In the genomic region with DNA sequence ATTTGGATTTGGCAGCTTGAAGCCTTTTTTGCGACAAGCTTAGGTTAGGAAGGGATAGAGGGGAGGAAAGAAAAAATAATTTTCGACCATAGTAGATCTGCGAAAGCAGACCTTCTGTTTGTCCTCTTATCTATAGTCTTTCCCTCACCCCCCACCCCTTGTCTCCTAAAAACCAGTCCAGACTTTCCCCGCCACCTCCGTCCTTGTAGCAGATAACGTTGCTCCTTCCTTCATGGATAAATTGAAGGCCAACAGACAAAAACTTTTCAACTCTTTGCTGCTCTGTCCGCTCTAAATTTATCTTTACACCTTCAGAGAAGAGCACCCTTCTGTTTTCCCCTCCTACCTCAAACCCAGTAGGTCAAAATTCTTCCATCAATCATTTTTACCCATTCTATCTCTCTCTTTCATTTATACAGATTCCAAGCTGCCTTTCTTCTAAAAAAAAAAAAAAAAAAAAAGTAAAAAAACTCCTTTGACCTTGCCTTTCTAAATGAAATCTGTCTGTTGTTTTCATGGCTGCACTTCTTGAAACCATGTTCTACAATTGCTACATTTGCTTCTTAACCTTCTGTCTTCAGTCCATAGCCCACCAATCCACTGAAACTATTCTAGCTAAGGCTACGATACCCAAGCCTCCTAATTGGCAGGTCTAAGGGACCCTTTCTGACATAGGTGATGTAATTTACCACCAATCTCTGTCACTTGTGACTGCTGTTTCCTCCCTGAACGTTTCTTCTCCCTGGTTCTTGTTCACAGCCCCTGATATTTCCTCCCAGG, we compare ENCODE assay signal across 8 cellular contexts. TPM values are rescaled to one million over a fixed set of nuclear protein-coding genes. Genes with fewer than 3 reads are reported as not detected.
DNase-seq lines count a peak whose midpoint lies in the region; ATAC-seq, FAIRE-seq and TF ChIP-seq lines count a peak whose summit lies in the region.

No MANE protein-coding gene starts in this region.

- H2BK20ac ChIP-seq in H9 (ENCODE audit: low read depth, low read length, poor library complexity, severe bottlenecking) = no peak overlapping the region

- peaks cover 3% of the 10 kb centered on the region; the same call in 1 of the 2 replicates for H3K27me3 Mint-ChIP-seq in H9 (ENCODE audit: low read depth)
- H3K27me3 Mint-ChIP-seq in astrocyte (ENCODE audit: low read depth, unreplicated experiment) = no peaks in the 10 kb centered on the region

- H4K5ac ChIP-seq in H9 (ENCODE audit: insufficient read length, low read depth, low read length) = no peak overlapping the region

- no peak overlapping the region for H4K8ac ChIP-seq in H9 (replicated peaks; ENCODE audit: insufficient read length, low read depth, low read length)

- H3K9me3 Mint-ChIP-seq in H9 (no peaks in the 10 kb centered on the region; a peak in 1 of 5 replicates), astrocyte (ENCODE audit: unreplicated experiment) (no peaks in the 10 kb centered on the region)

- TF ChIP-seq CTCF in A673 (conservative IDR thresholded peaks at IDR 0.05; ENCODE audit: low read depth, low read length) = no peak
- TF ChIP-seq CTCF in H9 (conservative IDR thresholded peaks at IDR 0.05) = no peak
- no peak for TF ChIP-seq CTCF in astrocyte (IDR thresholded peaks at IDR 0.05; ENCODE audit: insufficient read depth, low read depth, low read length)
- no peak for TF ChIP-seq CTCF in lower lobe of right lung (IDR thresholded peaks at IDR 0.05)

- no peak overlapping the region for H3T11ph ChIP-seq in H9 (ENCODE audit: low read length)

- no peaks in the 10 kb centered on the region for H3K36me3 ChIP-seq in A673 (ENCODE audit: insufficient read depth, low read length, poor library complexity, severe bottlenecking)
- no peaks in the 10 kb centered on the region for H3K36me3 ChIP-seq in astrocyte (ENCODE audit: insufficient read depth, low read length)
- H3K36me3 ChIP-seq in lower lobe of right lung = no peaks in the 10 kb centered on the region

- no peak for DNase-seq in A673 (ENCODE audit: low spot score)
- no peak for DNase-seq in H9
- no peak for DNase-seq in astrocyte (ENCODE audit: low read depth)
- no peak for DNase-seq in lower lobe of right lung
- no peak for DNase-seq in DMS114 treated with DMSO at 0.1 percent for 48 hours (lab: John Stamatoyannopoulos, UW; ENCODE audit: unreplicated experiment)

- no peak overlapping the region for H2BK120ac ChIP-seq in H9 (ENCODE audit: low read depth, low read length, poor library complexity, severe bottlenecking)

- H3K18ac ChIP-seq in H9 (ENCODE audit: insufficient read length, low read depth, low read length) = no peak overlapping the region

- ATAC-seq in lower lobe of right lung = no peak
- ATAC-seq in HG02840 (IDR thresholded peaks at IDR 0.05; ENCODE audit: low FRiP score, unreplicated experiment) = no peak
- no peak for ATAC-seq in GM19395 (IDR thresholded peaks at IDR 0.05; ENCODE audit: unreplicated experiment)
- ATAC-seq in HG03095 (IDR thresholded peaks at IDR 0.05; ENCODE audit: unreplicated experiment) = no peak

- H3K4me1 ChIP-seq in A673 (ENCODE audit: insufficient read depth, low read length, poor library complexity, severe bottlenecking) (peaks cover 11% of the 10 kb centered on the region), H9 (ENCODE audit: insufficient read depth, low read length) (no peaks in the 10 kb centered on the region; the same call in 1 of the 2 replicates), astrocyte (ENCODE audit: insufficient read depth, low read length) (peaks cover 13% of the 10 kb centered on the region), lower lobe of right lung (peaks cover 49% of the 10 kb centered on the region)

- CTCF ChIA-PET in A673 (lab: Charles Lee) = interaction anchor here (0.6 to 2.4 kb wide), 2 partner anchors 198 to 241 kb away, joined by 6 to 12 read pairs; no protein-coding TSS in a partner anchor

- no peak overlapping the region for H4K91ac ChIP-seq in H9 (ENCODE audit: insufficient read length, low read depth, low read length)

- H2BK5ac ChIP-seq in H9 (ENCODE audit: insufficient read length, low read length) = no peak overlapping the region

- H3K27me3 ChIP-seq in A673 (replicated peaks; ENCODE audit: insufficient read depth, low read depth, low read length, poor library complexity) (no peaks in the 10 kb centered on the region), H9 (ENCODE audit: insufficient read depth, low read length) (no peaks in the 10 kb centered on the region), astrocyte (ENCODE audit: insufficient read depth, low read length) (no peaks in the 10 kb centered on the region), lower lobe of right lung (ENCODE audit: low read depth) (no peaks in the 10 kb centered on the region)

- BruUV-seq in A673 (replicated peaks; lab: Mats Ljungman, UMichigan) = no TSS peak

- no peak for FAIRE-seq in astrocyte (lab: Jason Lieb, UNC)

- H3K9ac ChIP-seq in H9 (ENCODE audit: extremely low read depth, insufficient read length, low read length) = peak overlapping the region; percentile 94
- peak overlapping the region; percentile 91 for H3K9ac ChIP-seq in astrocyte (ENCODE audit: low read length)

- no peaks in the 10 kb centered on the region for H4K20me1 ChIP-seq in H9 (ENCODE audit: control insufficient read depth, insufficient read depth, insufficient read length)
- no peaks in the 10 kb centered on the region for H4K20me1 ChIP-seq in astrocyte (ENCODE audit: insufficient read depth, low read length)

- H3K4me3 ChIP-seq in A673 (ENCODE audit: low read depth, low read length, poor library complexity, severe bottlenecking) (peak overlapping the region; percentile 58), astrocyte (ENCODE audit: insufficient read depth, low read depth, low read length) (peak overlapping the region; percentile 95), lower lobe of right lung (peak overlapping the region; percentile 79)

- H3K4me2 ChIP-seq in H9 (ENCODE audit: insufficient read depth, insufficient read length, low read length) (peak overlapping the region; percentile 86), astrocyte (ENCODE audit: low read length) (peak overlapping the region; percentile 92)

- H2AFZ ChIP-seq in H9 (ENCODE audit: low read length) (no peak overlapping the region), astrocyte (ENCODE audit: low read depth, low read length) (peak overlapping the region; percentile 89)

- peak overlapping the region; percentile 78 for H3K27ac ChIP-seq in A673 (ENCODE audit: low read depth, low read length, poor library complexity, severe bottlenecking)
- H3K27ac ChIP-seq in H9 (ENCODE audit: insufficient read length, low read depth, low read length) = no peak overlapping the region
- peak overlapping the region; percentile 89 for H3K27ac ChIP-seq in astrocyte (ENCODE audit: low read depth, low read length)
- H3K27ac ChIP-seq in lower lobe of right lung = peak overlapping the region; percentile 99

- H3K79me1 ChIP-seq in H9 (ENCODE audit: insufficient read depth, low read depth, low read length, poor library complexity, severe bottlenecking) = no peaks in the 10 kb centered on the region

- no peak overlapping the region for H2AK5ac ChIP-seq in H9 (ENCODE audit: insufficient read length, low read length)

- H3K23ac ChIP-seq in H9 (ENCODE audit: insufficient read length, low read depth, low read length) = no peak overlapping the region

- no peaks in the 10 kb centered on the region; a peak in 1 of 7 replicates for H3K36me3 Mint-ChIP-seq in H9 (ENCODE audit: insufficient read depth in 1 of 3, low read depth in 3 of 3)
- no peaks in the 10 kb centered on the region for H3K36me3 Mint-ChIP-seq in astrocyte (ENCODE audit: low read depth, unreplicated experiment)

- H3K4ac ChIP-seq in H9 (ENCODE audit: low read depth, low read length) = no peak overlapping the region

- H3K4me3 Mint-ChIP-seq in H9 = no peak overlapping the region
- no peak overlapping the region for H3K4me3 Mint-ChIP-seq in astrocyte (ENCODE audit: unreplicated experiment)

- intact Hi-C loops in A673 (cut with micrococcal nuclease; ENCODE audit: unreplicated experiment) = loop anchor here (2.0 to 5.0 kb wide), 2 partner anchors 29 to 369 kb away; partner anchors contain the start of genes ARF6 and SOS2
- intact Hi-C loops in lower lobe of right lung (cut with DNase I) = loop anchor here (5.0 kb wide), 1 partner anchor 239 kb away; no protein-coding TSS in a partner anchor

- peaks cover 9% of the 10 kb centered on the region for H3K23me2 ChIP-seq in H9 (ENCODE audit: insufficient read length, low read depth, low read length, poor library complexity, severe bottlenecking)

- H3K9me3 ChIP-seq in A673 (ENCODE audit: low read depth, low read length, poor library complexity, severe bottlenecking) = no peaks in the 10 kb centered on the region
- H3K9me3 ChIP-seq in H9 (ENCODE audit: control insufficient read depth, low read depth, low read length) = no peaks in the 10 kb centered on the region
- H3K9me3 ChIP-seq in astrocyte (ENCODE audit: insufficient read depth, low read depth, low read length) = no peaks in the 10 kb centered on the region
- H3K9me3 ChIP-seq in lower lobe of right lung = no peaks in the 10 kb centered on the region

- H2BK15ac ChIP-seq in H9 (ENCODE audit: low read depth, low read length) = no peak overlapping the region

- no CpG with 5 or more reads among the region's 9 CpGs for WGBS in H9 (ENCODE audit: extremely low coverage, insufficient read length, low lambda C conversion rate)

- no peak overlapping the region for H3K14ac ChIP-seq in H9 (ENCODE audit: insufficient read depth, low read length)

- no peaks in the 10 kb centered on the region for H3K79me2 ChIP-seq in H9 (ENCODE audit: insufficient read depth, low read length)
- no peaks in the 10 kb centered on the region for H3K79me2 ChIP-seq in astrocyte (ENCODE audit: insufficient read depth, low read length)

- POLR2A ChIA-PET in A673 (lab: Charles Lee; ENCODE audit: low non-redundant PET) = interaction anchor here (0.7 kb wide), 2 partner anchors 83 to 253 kb away, joined by 7 to 24 read pairs; partner anchors contain the start of gene VCPKMT

- H3K4me1 Mint-ChIP-seq in H9 (peaks cover 13 to 17% of the 10 kb centered on the region in 2 experiments), astrocyte (ENCODE audit: low read depth, unreplicated experiment) (peaks cover 5% of the 10 kb centered on the region)

- H2BK12ac ChIP-seq in H9 (ENCODE audit: insufficient read length, low read depth, low read length) = no peak overlapping the region

- H3K27ac Mint-ChIP-seq in H9 (peak overlapping the region in 1 of 3 experiments; percentile 90; a peak in 2 of 7 replicates), astrocyte (ENCODE audit: unreplicated experiment) (no peak overlapping the region)

- no peak overlapping the region for H3K56ac ChIP-seq in H9 (ENCODE audit: insufficient read length, low read depth, low read length)

RNA-seq across cellular contexts. Expression of gene NEMF, which starts 11.1 kb away (rescaled TPM):
- 77.5 and 80.2 TPM in 2 replicates for total RNA-seq in A673 (2021)
- 54.3 and 57.4 TPM in 2 replicates for total RNA-seq in H9 (2021)
- total RNA-seq in astrocyte = 61.5 and 63.0 TPM in 2 replicates
- total RNA-seq in lower lobe of right lung = 66.1 TPM

RNA-seq across cellular contexts. Expression of gene ARF6, which starts 29.2 kb away (rescaled TPM):
- total RNA-seq in A673 (2021) (59.2 and 67.6 TPM in 2 replicates), H9 (2021) (49.2 and 51.0 TPM in 2 replicates), astrocyte (53.1 and 53.4 TPM in 2 replicates), lower lobe of right lung (65.3 TPM)
